ENCODE assay signal across 24 cellular contexts in the genomic region with DNA sequence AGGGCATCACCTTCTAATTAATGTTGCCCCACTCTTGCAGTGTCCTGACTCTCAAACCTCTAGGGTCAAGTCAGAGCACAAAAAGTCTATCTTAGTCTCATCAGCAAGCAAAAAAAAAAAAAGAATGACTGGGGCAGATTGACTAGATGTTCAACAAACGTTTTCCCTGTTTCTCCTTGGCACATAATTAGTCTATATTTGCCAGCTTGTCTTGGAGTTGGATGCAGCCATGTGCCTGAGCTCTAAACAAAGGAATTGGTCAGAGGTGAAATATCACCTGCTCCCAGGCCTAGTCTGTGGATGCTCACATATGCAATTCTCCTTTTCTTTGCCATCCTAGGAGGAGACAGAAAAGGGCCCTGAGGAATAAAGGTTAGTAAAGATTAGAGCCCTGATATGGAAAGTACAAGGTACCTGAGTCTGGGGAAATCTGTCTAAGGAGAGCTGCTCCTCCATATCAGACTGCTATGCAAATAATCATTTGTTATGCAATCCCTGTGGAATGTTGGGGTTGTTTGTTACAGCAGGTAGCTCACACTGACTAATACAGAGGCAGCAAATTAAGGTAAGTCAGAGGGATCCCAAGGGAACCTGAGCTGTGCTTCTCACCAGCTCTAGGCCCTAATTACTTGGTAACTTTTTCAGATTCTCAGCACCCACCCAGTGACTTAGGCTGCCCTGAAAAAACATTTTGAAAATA.
A peak's percentile ranks its signal among the peaks of the same experiment; 100 is the strongest.
DNase-seq lines count a peak whose midpoint lies in the region; ATAC-seq and TF ChIP-seq lines count a peak whose summit lies in the region.
"Had no signal": no experiment of that assay in that cellular context is flagged by ENCODE, and none has a peak within 500 bp of the region (broad histone marks: within the 10 kb centered on the region; RNA-seq: fewer than 3 reads in every experiment).

No MANE protein-coding gene starts in this region.

- POLR2A ChIA-PET in HEK293 (lab: Yijun Ruan, JAX), result no interaction called here

- H3K4me1 ChIP-seq in HEK293 (ENCODE audit: control insufficient read depth, insufficient read depth, low read length) (no peaks in the 10 kb centered on the region), gastroesophageal sphincter (peaks cover 0 to 16% (median 0%) of the 10 kb centered on the region in 3 donors)
- H3K4me1 ChIP-seq: BE2C, SJCRH30 had no signal

- H3K36me3 ChIP-seq in HEK293 (ENCODE audit: control insufficient read depth in 2 of 2, insufficient read depth in 1 of 2, low read length in 2 of 2), result no peaks in the 10 kb centered on the region
- H3K36me3 ChIP-seq in gastroesophageal sphincter, result no peaks in the 10 kb centered on the region
- H3K36me3 ChIP-seq: BE2C, SJCRH30 had no signal

- no peak for TF ChIP-seq EP300 in gastroesophageal sphincter (IDR thresholded peaks at IDR 0.05)

- DNase-seq in cerebellar cortex (ENCODE audit: low spot score), result peak; percentile 2
- DNase-seq in putamen (ENCODE audit: low spot score), result peak; percentile 42
- no peak for DNase-seq in NCI-H748 (lab: John Stamatoyannopoulos, UW; ENCODE audit: unreplicated experiment)
- DNase-seq in HK-2 (ENCODE audit: unreplicated experiment), result no peak
- DNase-seq in stimulated activated CD8-positive, alpha-beta memory T cell treated with anti-CD3 and anti-CD28 coated beads, Interleukin-4, amount 100 ng/mL, for 48 hours, result no peak
- DNase-seq in T-helper 1 cell, result no peak
- DNase-seq: BE2C; CD8-positive, alpha-beta memory T cell; DMS 273 treated with DMSO at 0.1 percent for 48 hours; EL; GF-D8; GOT3; HCEC 1CT; NCI-H1048; NCI-H1417 treated with DMSO at 0.1 percent for 48 hours; NCI-H187; NCI-H2081 treated with DMSO at 0.1 percent for 48 hours; NCI-H2171; NCI-H345; NCI-H510A treated with DMSO at 0.1 percent for 48 hours; NCI-H748 treated with DMSO at 0.1 percent for 48 hours; SJCRH30 had no signal

- H3K4me3 ChIP-seq in HEK293 (ENCODE audit: low read depth, low read length) (no peak overlapping the region), gastroesophageal sphincter (no peak overlapping the region)
- H3K4me3 ChIP-seq: SJCRH30 had no signal

- no peak for TF ChIP-seq CTCF in HEK293 (tag by site-specific recombination; IDR thresholded peaks at IDR 0.05)
- TF ChIP-seq CTCF in gastroesophageal sphincter (IDR thresholded peaks at IDR 0.05), result no peak

- no peak for ATAC-seq in gastroesophageal sphincter

- H3K9me3 ChIP-seq in HEK293 (ENCODE audit: control insufficient read depth, insufficient read depth, low read depth, low read length), result no peaks in the 10 kb centered on the region
- H3K9me3 ChIP-seq in gastroesophageal sphincter, result no peaks in the 10 kb centered on the region
- H3K9me3 ChIP-seq: BE2C, SJCRH30 had no signal

- no peak overlapping the region for H3K27ac ChIP-seq in HEK293 (ENCODE audit: extremely low read depth, low read depth, low read length)
- H3K27ac ChIP-seq in gastroesophageal sphincter, result peak overlapping the region in 3 of 4 donors; percentile 38 to 57 (median 44)
- H3K27ac ChIP-seq: SJCRH30 had no signal

- CTCF ChIA-PET in HEK293 (lab: Yijun Ruan, JAX), result interaction anchor here (0.7 to 2.0 kb wide), 2 partner anchors 103 to 403 kb away, joined by 5 to 6 read pairs; no protein-coding TSS in a partner anchor

- 0 to 6% methylated on average over 1 of the region's 1 CpG for WGBS in gastroesophageal sphincter (ENCODE audit: low coverage in 1 of 2), 2 donors

- TF ChIP-seq POLR2A in gastroesophageal sphincter (IDR thresholded peaks at IDR 0.05), result no peak

- no peaks in the 10 kb centered on the region for H3K27me3 ChIP-seq in gastroesophageal sphincter
- H3K27me3 ChIP-seq: BE2C, SJCRH30 had no signal

TF ChIP-seq in HEK293, 187 proteins besides CTCF, POLR2A, EP300 and RAD21:
- no peak for TF ChIP-seq ZNF280D (tag by site-specific recombination; IDR thresholded peaks at IDR 0.05)
- no peak for TF ChIP-seq ZNF513 (tag by site-specific recombination; IDR thresholded peaks at IDR 0.05)
- no peak for TF ChIP-seq ZNF654 (tag by site-specific recombination; IDR thresholded peaks at IDR 0.05; ENCODE audit: low read depth)
- no peak for TF ChIP-seq ZNF449 (tag by site-specific recombination; IDR thresholded peaks at IDR 0.05)
- no peak for TF ChIP-seq ZNF416 (tag by site-specific recombination; IDR thresholded peaks at IDR 0.05)
- no peak for TF ChIP-seq ZNF426 (tag by site-specific recombination; IDR thresholded peaks at IDR 0.05)
- TF ChIP-seq ZNF664 (tag by site-specific recombination; IDR thresholded peaks at IDR 0.05), result no peak
- peak; percentile 88 for TF ChIP-seq RBAK (tag by site-specific recombination; IDR thresholded peaks at IDR 0.05)

Comparison
In these comparisons a context has a peak if more than half of its experiments do, and no peak if none do; other contexts are left out.
1. DNase-seq: peak in cerebellar cortex (single experiment) and putamen (single experiment); none in NCI-H748 (single experiment), HK-2 (single experiment), stimulated activated CD8-positive, alpha-beta memory T cell treated with anti-CD3 and anti-CD28 coated beads, Interleukin-4, amount 100 ng/mL, for 48 hours (single experiment) and T-helper 1 cell (0 of 5).